7 cellular contexts compared by ENCODE assay signal in genomic region chr6:62797190-62797589, GRCh38.
"Had no signal": no experiment of that assay in that cellular context is flagged by ENCODE, and none has a peak within 500 bp of the region (broad histone marks: within the 10 kb centered on the region; RNA-seq: fewer than 3 reads in every experiment).

No MANE protein-coding gene starts in this region.

- ATAC-seq: K562 had no signal

- DNase-seq: GM23248, GOT3, H9, HCEC 1CT, IMR-90, KG1 had no signal

- H3K27ac ChIP-seq: GM23248 had no signal

- H3K4me3 Mint-ChIP-seq: H9 had no signal

- H3K27ac Mint-ChIP-seq: H9 had no signal

- H3K4me3 ChIP-seq: GM23248, K562 had no signal

- H3K9ac ChIP-seq: GM23248 had no signal
